Comparison of ENCODE assay signal across 33 cellular contexts in the genomic region with DNA sequence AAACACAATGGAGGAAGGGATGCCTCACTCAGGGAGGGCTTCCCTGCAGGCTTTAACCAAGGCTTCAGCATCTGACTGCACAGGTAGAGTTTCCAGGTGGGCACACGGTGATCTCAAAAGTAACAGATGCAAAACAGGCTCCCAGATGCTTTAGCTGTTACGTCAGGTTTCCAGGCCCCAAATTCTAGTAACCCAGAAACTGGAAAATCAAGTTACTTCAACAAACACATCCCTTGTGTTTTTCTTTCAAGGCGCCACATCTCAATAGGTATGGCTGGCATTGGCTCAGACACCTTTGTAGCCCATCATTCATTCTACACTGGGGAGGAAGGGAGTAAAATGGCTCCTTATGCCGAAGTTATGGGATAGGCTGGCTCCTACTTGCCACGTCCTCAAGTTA. TPM values are rescaled to one million over a fixed set of nuclear protein-coding genes. Genes with fewer than 3 reads are reported as not detected.
"Had no signal": no experiment of that assay in that cellular context is flagged by ENCODE, and none has a peak within 500 bp of the region (broad histone marks: within the 10 kb centered on the region; RNA-seq: fewer than 3 reads in every experiment).

No MANE protein-coding gene starts in this region.

- FAIRE-seq: endometrium, endothelial cell of umbilical vein had no signal

- H3K4me3 ChIP-seq: adrenal gland, body of pancreas, cardiac muscle cell, colonic mucosa, gastroesophageal sphincter, heart right ventricle had no signal

- DNase-seq: activated CD4-positive, alpha-beta memory T cell treated with anti-CD3 and anti-CD28 coated beads for 36 hours; activated CD4-positive, alpha-beta T cell treated with anti-CD3 and anti-CD28 coated beads for 36 hours; activated CD4-positive, alpha-beta T cell treated with anti-CD3 and anti-CD28 coated beads, Interleukin-2, amount 10 ng/mL, durations not matched to agents 24 days and 14 days; activated CD4-positive, CD25-positive, alpha-beta regulatory T cell; activated CD4-positive, CD25-positive, alpha-beta regulatory T cell treated with anti-CD3 and anti-CD28 coated beads, Interleukin-2, amount 50 U/mL, for 72 hours; activated CD8-positive, alpha-beta memory T cell treated with anti-CD3 and anti-CD28 coated beads, Interleukin-2, amount 10 ng/mL, durations not matched to agents 7 days and 5 days; activated CD8-positive, alpha-beta memory T cell treated with anti-CD3 and anti-CD28 coated beads, Interleukin-2, amount 50 U/mL, for 4 hours; activated CD8-positive, alpha-beta T cell treated with anti-CD3 and anti-CD28 coated beads, Interleukin-2, amount 10 ng/mL, durations not matched to agents 7 days and 5 days; activated effector memory CD4-positive, alpha-beta T cell treated with anti-CD3 and anti-CD28 coated beads, Interleukin-2, amount 50 U/mL, for 16 hours; activated naive CD4-positive, alpha-beta T cell treated with anti-CD3 and anti-CD28 coated beads for 36 hours; activated naive CD8-positive, alpha-beta T cell treated with anti-CD3 and anti-CD28 coated beads for 36 hours; activated naive CD8-positive, alpha-beta T cell treated with anti-CD3 and anti-CD28 coated beads, Interleukin-2, amount 50 U/mL, for 24 hours; activated T-cell treated with anti-CD3 and anti-CD28 coated beads, Interleukin-2, amount 50 U/mL, for 1 hour; activated T-cell treated with anti-CD3 and anti-CD28 coated beads, Interleukin-2, amount 50 U/mL, for 48 hours; adrenal gland; amygdala; aorta; body of pancreas; central memory CD4-positive, alpha-beta T cell; cerebellar nuclear complex; colonic mucosa; effector CD8-positive, alpha-beta T cell; foreskin fibroblast; heart right ventricle; T-helper 1 cell; T-helper 17 cell; T1000 had no signal

- ATAC-seq: activated CD4-positive, alpha-beta T cell treated with anti-CD3 and anti-CD28 coated beads for 36 hours; activated CD8-positive, alpha-beta memory T cell treated with anti-CD3 and anti-CD28 coated beads, Interleukin-2, amount 10 ng/mL, durations not matched to agents 7 days and 5 days; activated CD8-positive, alpha-beta T cell treated with anti-CD3 and anti-CD28 coated beads, Interleukin-2, amount 10 ng/mL, durations not matched to agents 7 days and 5 days; activated naive CD8-positive, alpha-beta T cell treated with anti-CD3 and anti-CD28 coated beads, Interleukin-2, amount 50 U/mL, for 24 hours; body of pancreas; esophagus mucosa; gastroesophageal sphincter; heart right ventricle; T-helper 17 cell had no signal

- H3K27ac ChIP-seq: adrenal gland, body of pancreas, cardiac muscle cell, colonic mucosa, gastroesophageal sphincter, heart right ventricle had no signal

- H3K36me3 ChIP-seq: adrenal gland, cardiac muscle cell, colonic mucosa, gastroesophageal sphincter, heart right ventricle had no signal

- H3K27me3 ChIP-seq: adrenal gland, body of pancreas, cardiac muscle cell, colonic mucosa, gastroesophageal sphincter, heart right ventricle had no signal

- H3K4me1 ChIP-seq: colonic mucosa had no signal

- H3K9me3 ChIP-seq: adrenal gland, body of pancreas, colonic mucosa, gastroesophageal sphincter, heart right ventricle had no signal

RNA-seq across cellular contexts. Expression of gene NRG2, which starts 27.4 kb away (rescaled TPM):
- total RNA-seq: activated CD4-positive, alpha-beta memory T cell treated with anti-CD3 and anti-CD28 coated beads for 36 hours; activated CD8-positive, alpha-beta T cell treated with anti-CD3 and anti-CD28 coated beads, Interleukin-2, amount 10 ng/mL, durations not matched to agents 7 days and 5 days; activated naive CD4-positive, alpha-beta T cell treated with anti-CD3 and anti-CD28 coated beads for 36 hours; activated T-helper 2 cell treated with anti-CD3 and anti-CD28 coated beads, Interferon-gamma antibody, Interleukin-2, Interleukin-4, amounts not matched to agents 10 μg/mL and 5 μg/mL and 100 μg/mL, durations not matched to agents 14 hours and 24 hours and 36 hours had no signal
